In the genomic region with DNA sequence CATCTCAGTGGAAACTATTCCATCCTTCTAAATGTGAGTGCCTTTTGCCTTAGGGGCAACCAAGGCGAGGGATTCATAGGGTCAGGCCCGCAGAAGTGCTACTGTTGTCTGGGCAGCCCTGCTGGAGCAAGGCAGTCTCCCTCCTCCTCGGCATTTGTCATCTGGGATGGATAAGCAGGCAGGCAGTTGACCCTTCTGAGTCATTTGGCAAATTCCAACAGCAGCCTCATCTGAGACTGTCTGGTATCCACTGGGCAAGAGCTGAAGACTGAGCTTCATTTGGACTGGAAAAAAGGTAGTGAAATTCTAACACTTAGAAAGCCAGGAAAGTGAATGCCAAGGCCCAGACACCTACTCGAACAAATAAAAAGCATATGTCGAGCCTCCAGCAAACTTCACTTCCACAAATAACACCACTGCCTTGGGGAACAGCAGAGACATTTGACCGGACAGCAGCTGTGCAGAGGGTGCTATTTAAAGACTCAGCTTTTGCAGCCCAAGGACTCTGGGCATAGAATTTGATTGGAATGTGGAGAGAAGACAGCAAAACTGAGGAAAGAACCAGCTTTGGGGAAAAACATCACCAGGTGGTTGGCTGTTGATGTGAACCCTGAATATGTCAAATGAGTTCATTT, we compare ENCODE assay signal across 1 cellular context.
TF ChIP-seq lines count a peak whose summit lies in the region.

No MANE protein-coding gene starts in this region.

TF ChIP-seq in IMR-90, 13 proteins besides CTCF, POLR2A, EP300 and RAD21:
- TF ChIP-seq MAFK (IDR thresholded peaks at IDR 0.05; ENCODE audit: low read depth, low read length) (no peak), MXI1 (IDR thresholded peaks at IDR 0.05; ENCODE audit: borderline replicate concordance, low read depth, low read length) (no peak), RCOR1 (IDR thresholded peaks at IDR 0.05; ENCODE audit: insufficient replicate concordance, low read length) (peak; percentile 50), FOS (IDR thresholded peaks at IDR 0.05; ENCODE audit: low read depth, low read length) (peak; percentile 65), MAZ (IDR thresholded peaks at IDR 0.05; ENCODE audit: borderline replicate concordance, low read depth, low read length) (no peak), NFE2L2 (IDR thresholded peaks at IDR 0.05; ENCODE audit: low read depth, low read length) (no peak), BHLHE40 (IDR thresholded peaks at IDR 0.05; ENCODE audit: low read depth, low read length) (peak; percentile 27; the same call in 1 of the 2 replicates), RFX5 (IDR thresholded peaks at IDR 0.05; ENCODE audit: low read depth, low read length) (no peak)
